8 cellular contexts compared by ENCODE assay signal in genomic region chr11:62621567-62622470, GRCh38. TPM values are rescaled to one million over a fixed set of nuclear protein-coding genes. Genes with fewer than 3 reads are reported as not detected.
DNase-seq lines count a peak whose midpoint lies in the region; ATAC-seq and TF ChIP-seq lines count a peak whose summit lies in the region.

Gene B3GAT3 (minus strand): TSS chr11:62621986. CDS start chr11:62621947, 39 bp downstream.

- peak; percentile 92 for ATAC-seq in HG02870 (IDR thresholded peaks at IDR 0.05; ENCODE audit: unreplicated experiment)
- ATAC-seq in left cardiac atrium, result peak; percentile 99
- ATAC-seq in upper lobe of right lung, result peak; percentile 99

- peak; percentile 98 for DNase-seq in GM13976 (ENCODE audit: low spot score)
- DNase-seq in NCI-H146 treated with DMSO at 0.1 percent for 48 hours (lab: John Stamatoyannopoulos, UW; ENCODE audit: unreplicated experiment), result peak; percentile 94
- peak; percentile 99 for DNase-seq in amniotic epithelial cell (ENCODE audit: low read depth)
- peak; percentile 99 for DNase-seq in left cardiac atrium
- DNase-seq in posterior vena cava (ENCODE audit: low spot score), result peak; percentile 100
- peak; percentile 100 for DNase-seq in upper lobe of right lung

- H3K36me3 ChIP-seq in upper lobe of right lung, result peaks cover 23% of the 10 kb centered on the region

- peaks cover 18% of the 10 kb centered on the region for H3K4me1 ChIP-seq in upper lobe of right lung

- H3K9me3 ChIP-seq in upper lobe of right lung, result no peaks in the 10 kb centered on the region

- H3K27ac ChIP-seq in upper lobe of right lung, result peak within 1 kb of the TSS; percentile 90

- in situ Hi-C loops in GM13976 (cut with MboI; ENCODE audit: low sequenced_read_pairs, unreplicated experiment), result no loop called here

- intact Hi-C loops in T-helper 1 cell treated with Interleukin-12 subunit alpha and Interleukin-12 subunit beta and Interleukin-4 antibody, amounts not matched to agents 30 ng/mL and 1 ng/mL, for 36 hours (cut with micrococcal nuclease), result loop anchor here (1.0 kb wide), 9 partner anchors 9 to 87 kb away; partner anchors contain the start of genes C11orf98, CSKMT, GANAB and INTS5
- intact Hi-C loops in left cardiac atrium (cut with DNase I) (no loop called here), posterior vena cava (cut with DNase I) (no loop called here), upper lobe of right lung (cut with DNase I) (no loop called here)

- TF ChIP-seq CTCF in GM13976 (IDR thresholded peaks at IDR 0.05; ENCODE audit: borderline replicate concordance, control extremely low read depth, extremely low read depth, insufficient read depth, missing control alignments), result no peak
- no peak for TF ChIP-seq CTCF in upper lobe of right lung (IDR thresholded peaks at IDR 0.05)

- H3K27me3 ChIP-seq in upper lobe of right lung, result no peaks in the 10 kb centered on the region

- peak within 1 kb of the TSS; percentile 83 for H3K4me3 ChIP-seq in upper lobe of right lung

RNA-seq across cellular contexts. Expression of gene B3GAT3, which starts in this region (rescaled TPM):
- 70.6 and 77.1 TPM in 2 replicates for total RNA-seq in T-helper 1 cell treated with Interleukin-12 subunit alpha and Interleukin-12 subunit beta and Interleukin-4 antibody, amounts not matched to agents 30 ng/mL and 1 ng/mL, for 36 hours
- 10 to 100 TPM; 20.5 to 22.4 TPM for total RNA-seq in left cardiac atrium
- 10 to 100 TPM; 23.7 to 26.6 TPM for total RNA-seq in posterior vena cava
- 40.1 TPM for total RNA-seq in upper lobe of right lung

Comparison
In these comparisons a context has a peak if more than half of its experiments do, and no peak if none do; other contexts are left out.
1. Peak in every context shown above with its lines: DNase-seq, ATAC-seq, H3K4me3 ChIP-seq and H3K27ac ChIP-seq.